In genomic region chr19:38676023-38676877, GRCh38 we compare ENCODE assay signal across 1 cellular context.
TF ChIP-seq lines count a peak whose summit lies in the region.

No MANE protein-coding gene starts in this region.

TF ChIP-seq in K562, 482 proteins besides CTCF, POLR2A, EP300 and RAD21 (continued from another document and continues in another):
- TF ChIP-seq ZNF639 (CRISPR knock-in tag; conservative IDR thresholded peaks at IDR 0.05 in 1 of 2, IDR thresholded peaks at IDR 0.05 in 1 of 2) = peak in 1 of 2 experiments; percentile 72; a peak in 1 of 4 replicates
- TF ChIP-seq HMBOX1 (IDR thresholded peaks at IDR 0.05) = peak; percentile 73
- TF ChIP-seq STAT6 (CRISPR knock-in tag; IDR thresholded peaks at IDR 0.05) = no peak
- TF ChIP-seq TAL1 (IDR thresholded peaks at IDR 0.05) = peak; percentile 97
- TF ChIP-seq NBN (IDR thresholded peaks at IDR 0.05; ENCODE audit: low read depth) = peak; percentile 98
- no peak for TF ChIP-seq FIP1L1 (IDR thresholded peaks at IDR 0.05; ENCODE audit: low read depth, low read length, poor library complexity, severe bottlenecking)
- peak; percentile 85 to 95; a peak in 3 of 4 replicates for TF ChIP-seq TRIM24 (IDR thresholded peaks at IDR 0.05)
- TF ChIP-seq KHSRP (IDR thresholded peaks at IDR 0.05) = peak; percentile 50; the same call in 1 of the 2 replicates
- TF ChIP-seq ZNF785 (CRISPR knock-in tag; IDR thresholded peaks at IDR 0.05) = no peak
- peak; percentile 73; the same call in 1 of the 2 replicates for TF ChIP-seq FOXP1 (CRISPR knock-in tag; IDR thresholded peaks at IDR 0.05)
- no peak for TF ChIP-seq ZNF740 (CRISPR knock-in tag; IDR thresholded peaks at IDR 0.05)
- TF ChIP-seq ZNF740 (tag; IDR thresholded peaks at IDR 0.05) = no peak
- TF ChIP-seq HDAC3 (IDR thresholded peaks at IDR 0.05; ENCODE audit: borderline replicate concordance, partially characterized antibody) = peak; percentile 98
- peak; percentile 48; the same call in 1 of the 2 replicates for TF ChIP-seq AFF4 (CRISPR knock-in tag; IDR thresholded peaks at IDR 0.05)
- peak; percentile 93 for TF ChIP-seq PML (IDR thresholded peaks at IDR 0.05; ENCODE audit: low read length)
- no peak for TF ChIP-seq CUX1 (CRISPR knock-in tag; IDR thresholded peaks at IDR 0.05)
- peak in 1 of 3 experiments; percentile 15 for TF ChIP-seq YY1 (IDR thresholded peaks at IDR 0.05; ENCODE audit: borderline replicate concordance in 1 of 3, control insufficient read depth in 1 of 3, extremely low read depth in 1 of 3, insufficient read depth in 3 of 3, insufficient read length in 1 of 3, insufficient replicate concordance in 2 of 3, low read depth in 1 of 3, low read length in 2 of 3)
- TF ChIP-seq SFPQ (IDR thresholded peaks at IDR 0.05; ENCODE audit: low read depth, low read length) = no peak
- no peak for TF ChIP-seq MYBL2 (IDR thresholded peaks at IDR 0.05; ENCODE audit: low read depth)
- TF ChIP-seq MYBL2 (CRISPR knock-in tag; IDR thresholded peaks at IDR 0.05; ENCODE audit: borderline replicate concordance) = no peak
- TF ChIP-seq DDX20 (tag; IDR thresholded peaks at IDR 0.05; ENCODE audit: low read depth) = peak; percentile 64; the same call in 1 of the 2 replicates
- TF ChIP-seq SREBF2 (CRISPR knock-in tag; IDR thresholded peaks at IDR 0.05) = no peak
- peak; percentile 99 for TF ChIP-seq NCOR1 (IDR thresholded peaks at IDR 0.05)
- TF ChIP-seq SNRNP70 (optimal IDR thresholded peaks at IDR 0.05; ENCODE audit: low read depth, low read length) = no peak
- TF ChIP-seq E2F8 (IDR thresholded peaks at IDR 0.05; ENCODE audit: low read depth, partially characterized antibody) = peak; percentile 57
- TF ChIP-seq HES1 (IDR thresholded peaks at IDR 0.05; ENCODE audit: low read depth) = peak; percentile 90
- no peak for TF ChIP-seq RBBP5 (IDR thresholded peaks at IDR 0.05; ENCODE audit: borderline replicate concordance, insufficient read depth, low read length, poor library complexity, severe bottlenecking)
- TF ChIP-seq ZBTB33 (CRISPR knock-in tag; IDR thresholded peaks at IDR 0.05) = peak; percentile 63; the same call in 1 of the 2 replicates
- TF ChIP-seq RBM17 (IDR thresholded peaks at IDR 0.05; ENCODE audit: borderline replicate concordance, low read depth, low read length) = no peak
- peak; percentile 30 for TF ChIP-seq FOS (IDR thresholded peaks at IDR 0.05; ENCODE audit: extremely low read depth, insufficient read length)
- no peak for TF ChIP-seq CEBPG (CRISPR knock-in tag; IDR thresholded peaks at IDR 0.05)
- TF ChIP-seq CEBPG (tag; conservative IDR thresholded peaks at IDR 0.05 in 1 of 2, IDR thresholded peaks at IDR 0.05 in 1 of 2) = no peak; a peak in 1 of 4 replicates
